ENCODE assay signal across 8 cellular contexts in genomic region chrX:71198066-71198465, GRCh38. TPM values are rescaled to one million over a fixed set of nuclear protein-coding genes. Genes with fewer than 3 reads are reported as not detected.
DNase-seq lines count a peak whose midpoint lies in the region; ATAC-seq and TF ChIP-seq lines count a peak whose summit lies in the region.

No MANE protein-coding gene starts in this region.

- no peaks in the 10 kb centered on the region for H3K9me3 Mint-ChIP-seq in activated T-cell treated with anti-CD3 and anti-CD28 coated beads, Interleukin-2, amount 50 U/mL, for 72 hours

- peak overlapping the region; percentile 73 to 92 for H3K4me3 Mint-ChIP-seq in activated T-cell treated with anti-CD3 and anti-CD28 coated beads, Interleukin-2, amount 50 U/mL, for 72 hours

- intact Hi-C loops in dorsolateral prefrontal cortex (cut with DNase I) = no loop called here

- no peaks in the 10 kb centered on the region for H3K27me3 Mint-ChIP-seq in activated T-cell treated with anti-CD3 and anti-CD28 coated beads, Interleukin-2, amount 50 U/mL, for 72 hours (ENCODE audit: low read depth)

- peak overlapping the region in 18 of 59 donors; percentile 3 to 38 (median 18) for H3K4me3 ChIP-seq in dorsolateral prefrontal cortex

- H3K4me1 Mint-ChIP-seq in activated T-cell treated with anti-CD3 and anti-CD28 coated beads, Interleukin-2, amount 50 U/mL, for 72 hours (ENCODE audit: low read depth) = peaks cover 18% of the 10 kb centered on the region

- no peak for TF ChIP-seq CTCF in dorsolateral prefrontal cortex (IDR thresholded peaks at IDR 0.05 in 54 of 56, conservative IDR thresholded peaks at IDR 0.05 in 2 of 56; ENCODE audit: low read depth in 1 of 56, partially characterized antibody in 56 of 56)

- peaks cover 0 to 52% (median 4%) of the 10 kb centered on the region in 45 donors for H3K27me3 ChIP-seq in dorsolateral prefrontal cortex

- peak; percentile 80 for ATAC-seq in GM19043 (IDR thresholded peaks at IDR 0.05; ENCODE audit: low read depth, unreplicated experiment)
- ATAC-seq in HG03442 (IDR thresholded peaks at IDR 0.05; ENCODE audit: unreplicated experiment) = peak; percentile 68
- peak; percentile 20 to 45 for ATAC-seq in activated T-cell treated with anti-CD3 and anti-CD28 coated beads, Interleukin-2, amount 50 U/mL, for 72 hours (replicated peaks in 1 of 2)

- no peak overlapping the region for H3K27ac ChIP-seq in dorsolateral prefrontal cortex

- peak; percentile 37 to 61 for DNase-seq in AML-193 (lab: John Stamatoyannopoulos, UW)
- DNase-seq in activated T-cell treated with anti-CD3 and anti-CD28 coated beads, Interleukin-2, amount 50 U/mL, for 72 hours = peak in 1 of 2 donors; percentile 13
- no peak for DNase-seq in dorsolateral prefrontal cortex
- DNase-seq in AG20443 (ENCODE audit: low spot score) = no peak
- no peak for DNase-seq in NCI-H1694 (lab: John Stamatoyannopoulos, UW)
- DNase-seq in NCI-H1105 (lab: John Stamatoyannopoulos, UW) = no peak

- H3K36me3 Mint-ChIP-seq in activated T-cell treated with anti-CD3 and anti-CD28 coated beads, Interleukin-2, amount 50 U/mL, for 72 hours (ENCODE audit: insufficient read depth in 2 of 2) = peaks cover 0 to 9% of the 10 kb centered on the region in 2 donors

- peak overlapping the region; percentile 87 for H3K27ac Mint-ChIP-seq in activated T-cell treated with anti-CD3 and anti-CD28 coated beads, Interleukin-2, amount 50 U/mL, for 72 hours

RNA-seq across cellular contexts. Expression of gene GJB1, which starts 25.0 kb away (rescaled TPM):
- under 1 TPM; 0.28 to 0.31 TPM for total RNA-seq in activated T-cell treated with anti-CD3 and anti-CD28 coated beads, Interleukin-2, amount 50 U/mL, for 72 hours
- total RNA-seq in dorsolateral prefrontal cortex = 100 to 1,000 TPM in 2 of 120 experiments, 10 to 100 TPM in 101, 1 to 10 TPM in 17; 2.2 to 150 (median 24.8) TPM

RNA-seq across cellular contexts. Expression of gene NLGN3, which starts 53.4 kb away (rescaled TPM):
- total RNA-seq in activated T-cell treated with anti-CD3 and anti-CD28 coated beads, Interleukin-2, amount 50 U/mL, for 72 hours = 1 to 10 TPM; 2.9 to 3.1 TPM
- total RNA-seq in dorsolateral prefrontal cortex = 10 to 100 TPM; 39.2 to 90.6 (median 57.8) TPM

RNA-seq across cellular contexts. Expression of gene ZMYM3, which starts 55.9 kb away (rescaled TPM):
- total RNA-seq in activated T-cell treated with anti-CD3 and anti-CD28 coated beads, Interleukin-2, amount 50 U/mL, for 72 hours = 10 to 100 TPM; 26.9 to 36.1 TPM
- 10 to 100 TPM; 33.0 to 60.8 (median 45.7) TPM for total RNA-seq in dorsolateral prefrontal cortex

Comparison
In these comparisons a context has a peak if more than half of its experiments do, and no peak if none do; other contexts are left out.
1. DNase-seq: peak in AML-193 (2 of 2); none in dorsolateral prefrontal cortex (0 of 10), AG20443 (single experiment), NCI-H1694 (single experiment) and NCI-H1105 (single experiment).
2. RNA of gene NLGN3, which starts 53.4 kb away (total RNA-seq): 39.2 to 90.6 TPM in dorsolateral prefrontal cortex; 2.9 to 3.1 TPM in activated T-cell treated with anti-CD3 and anti-CD28 coated beads, Interleukin-2, amount 50 U/mL, for 72 hours; every median in the first group is over 4 times any median in the second.
3. Peak in every context shown above with its lines, with median percentiles within 50 percentile points of each other: ATAC-seq.